21 cellular contexts compared by ENCODE assay signal in genomic region chr5:174410716-174411512, GRCh38.
A peak's percentile ranks its signal among the peaks of the same experiment; 100 is the strongest.
DNase-seq lines count a peak whose midpoint lies in the region; ATAC-seq and TF ChIP-seq lines count a peak whose summit lies in the region.
"Had no signal": no experiment of that assay in that cellular context is flagged by ENCODE, and none has a peak within 500 bp of the region (broad histone marks: within the 10 kb centered on the region; RNA-seq: fewer than 3 reads in every experiment).

No MANE protein-coding gene starts in this region.

- no peak for TF ChIP-seq EP300 in esophagus muscularis mucosa (IDR thresholded peaks at IDR 0.05)

- no peak for ATAC-seq in HG02970 (IDR thresholded peaks at IDR 0.05; ENCODE audit: low FRiP score, unreplicated experiment)
- ATAC-seq in GM21381 (IDR thresholded peaks at IDR 0.05; ENCODE audit: unreplicated experiment): no peak
- no peak for ATAC-seq in GM18505 (IDR thresholded peaks at IDR 0.05; ENCODE audit: unreplicated experiment)
- ATAC-seq: GM12878, left lung, right lobe of liver had no signal

- H3K36me3 ChIP-seq in esophagus muscularis mucosa: no peaks in the 10 kb centered on the region
- H3K36me3 ChIP-seq: left lung, right lobe of liver had no signal

- WGBS in esophagus muscularis mucosa: 57% methylated on average over 12 of the region's 12 CpGs

- no peak overlapping the region for H3K4me3 ChIP-seq in esophagus muscularis mucosa
- H3K4me3 ChIP-seq: GM12878, left lung, right lobe of liver had no signal

- H3K27me3 ChIP-seq in esophagus muscularis mucosa: no peaks in the 10 kb centered on the region

- no peak for TF ChIP-seq POLR2A in esophagus muscularis mucosa (IDR thresholded peaks at IDR 0.05; ENCODE audit: low read depth)
- TF ChIP-seq POLR2A in GM18505 (IDR thresholded peaks at IDR 0.05; ENCODE audit: borderline replicate concordance, extremely low read depth, insufficient read depth, insufficient read length): no peak

- no peak overlapping the region for H3K27ac ChIP-seq in esophagus muscularis mucosa (replicated peaks in 1 of 4)
- H3K27ac ChIP-seq: HL-60, left lung, right lobe of liver, VCaP had no signal

- peak; percentile 99 for DNase-seq in A172 (ENCODE audit: low spot score)
- DNase-seq in H4 (ENCODE audit: low spot score): peak; percentile 92
- DNase-seq in RPMI7951 (ENCODE audit: low read depth): peak; percentile 69
- peak; percentile 79 for DNase-seq in esophagus muscularis mucosa (ENCODE audit: extremely low spot score)
- DNase-seq in stimulated activated naive CD4-positive, alpha-beta T cell (lab: John Stamatoyannopoulos, UW): no peak
- DNase-seq: activated CD4-positive, alpha-beta T cell treated with anti-CD3 and anti-CD28 coated beads, Interleukin-2, amount 50 U/mL, for 4 hours; activated naive CD8-positive, alpha-beta T cell treated with anti-CD3 and anti-CD28 coated beads, Interleukin-2, amount 10 ng/mL, durations not matched to agents 7 days and 5 days; caudate nucleus; CD4-positive, alpha-beta memory T cell; effector CD8-positive, alpha-beta T cell; KBM-7; left lung; NCI-H1048; occipital lobe; right lobe of liver had no signal

- no peak for TF ChIP-seq CTCF in esophagus muscularis mucosa (IDR thresholded peaks at IDR 0.05)

- intact Hi-C loops in esophagus muscularis mucosa (cut with DNase I): no loop called here

- H3K4me1 ChIP-seq in esophagus muscularis mucosa: peaks cover 0 to 27% (median 21%) of the 10 kb centered on the region in 4 donors
- H3K4me1 ChIP-seq: left lung, right lobe of liver had no signal

- H3K9me3 ChIP-seq in esophagus muscularis mucosa: no peaks in the 10 kb centered on the region
- H3K9me3 ChIP-seq: left lung, right lobe of liver had no signal

Comparison
In these comparisons a context has a peak if more than half of its experiments do, and no peak if none do; other contexts are left out.
1. DNase-seq: peak in A172 (single experiment), H4 (single experiment), RPMI7951 (single experiment) and esophagus muscularis mucosa (single experiment); none in stimulated activated naive CD4-positive, alpha-beta T cell (0 of 6).